ENCODE assay signal across 8 cellular contexts in genomic region chr5:172006378-172007152, GRCh38. TPM values are rescaled to one million over a fixed set of nuclear protein-coding genes. Genes with fewer than 3 reads are reported as not detected.
DNase-seq lines count a peak whose midpoint lies in the region; ATAC-seq and TF ChIP-seq lines count a peak whose summit lies in the region.

Gene FBXW11 (minus strand): TSS chr5:172006638. CDS start chr5:172006502, 136 bp downstream.

- H3K27me3 ChIP-seq in Panc1 (ENCODE audit: control insufficient read depth, insufficient read depth, low read length) (no peaks in the 10 kb centered on the region), esophagus muscularis mucosa (no peaks in the 10 kb centered on the region)

- ATAC-seq in GM21723 (IDR thresholded peaks at IDR 0.05; ENCODE audit: unreplicated experiment) (peak; percentile 86), Panc1 (peak; percentile 93)

- intact Hi-C loops in Panc1 (cut with micrococcal nuclease; ENCODE audit: unreplicated experiment) (loop anchor here (5.0 kb wide), 1 partner anchor 79 kb away; no protein-coding TSS in a partner anchor), esophagus muscularis mucosa (cut with DNase I) (loop anchor here (5.0 kb wide), 1 partner anchor 181 kb away; the partner anchor contains the start of gene STK10)

- in situ Hi-C loops in Panc1 (cut with HindIII; ENCODE audit: low pct_unique_long_range_greater_than_20kb, low sequenced_read_pairs) = no loop called here

- peak; percentile 99 for DNase-seq in DMS53 (lab: John Stamatoyannopoulos, UW)
- DNase-seq in KG1 (lab: John Stamatoyannopoulos, UW) = peak; percentile 99
- peak; percentile 86 for DNase-seq in Panc1 (ENCODE audit: low read depth, low spot score)
- DNase-seq in activated T-cell treated with anti-CD3 and anti-CD28 coated beads, Interleukin-2, amount 50 U/mL, for 48 hours = peak; percentile 93 to 95
- peak; percentile 97 for DNase-seq in esophagus muscularis mucosa (ENCODE audit: extremely low spot score)
- peak; percentile 97 for DNase-seq in myocyte (ENCODE audit: low read depth)
- peak; percentile 88 to 97 for DNase-seq in stimulated activated CD8-positive, alpha-beta memory T cell treated with anti-CD3 and anti-CD28 coated beads, Interleukin-7, amount 100 ng/mL, for 48 hours (ENCODE audit: extremely low read depth in 1 of 2, low read depth in 1 of 2)

- no CpG with 5 or more reads among the region's 77 CpGs for WGBS in esophagus muscularis mucosa

- no peak for TF ChIP-seq EP300 in esophagus muscularis mucosa (IDR thresholded peaks at IDR 0.05)

- CTCF ChIA-PET in Panc1 (lab: Charles Lee) = interaction anchor here (0.6 to 2.9 kb wide), 8 partner anchors 14 to 374 kb away, joined by 3 to 21 read pairs (median 6); partner anchors contain the start of gene STK10

- H3K4me1 ChIP-seq in Panc1 (ENCODE audit: control insufficient read depth, insufficient read depth, low read length) (peaks cover 52% of the 10 kb centered on the region), esophagus muscularis mucosa (peaks cover 45 to 54% (median 47%) of the 10 kb centered on the region in 4 donors)

- peak within 1 kb of the TSS; percentile 99 for H3K27ac ChIP-seq in Panc1 (ENCODE audit: low read length)
- peak within 1 kb of the TSS; percentile 91 to 98 (median 96) for H3K27ac ChIP-seq in esophagus muscularis mucosa (replicated peaks in 1 of 4)

- peak within 1 kb of the TSS; percentile 99 to 100 for H3K4me3 ChIP-seq in Panc1 (ENCODE audit: low read depth in 2 of 2, low read length in 2 of 2)
- H3K4me3 ChIP-seq in esophagus muscularis mucosa = peak within 1 kb of the TSS; percentile 89 to 97 (median 92)

- no TSS peak for BruUV-seq in Panc1 (replicated peaks; lab: Mats Ljungman, UMichigan)

- POLR2A ChIA-PET in Panc1 (lab: Charles Lee) = interaction anchor here (0.6 to 1.5 kb wide), 9 partner anchors 11 to 104 kb away, joined by 3 to 12 read pairs (median 6); no protein-coding TSS in a partner anchor

- H3K9me3 ChIP-seq in Panc1 (ENCODE audit: control insufficient read depth, insufficient read depth, low read depth, low read length) = no peaks in the 10 kb centered on the region
- H3K9me3 ChIP-seq in esophagus muscularis mucosa = no peaks in the 10 kb centered on the region

- TF ChIP-seq CTCF in Panc1 (IDR thresholded peaks at IDR 0.05) (no peak), esophagus muscularis mucosa (IDR thresholded peaks at IDR 0.05) (no peak)

- peaks cover 14% of the 10 kb centered on the region for H3K36me3 ChIP-seq in Panc1 (ENCODE audit: control insufficient read depth, insufficient read depth, low read length)
- no peaks in the 10 kb centered on the region for H3K36me3 ChIP-seq in esophagus muscularis mucosa

- peak; percentile 74 for TF ChIP-seq POLR2A in esophagus muscularis mucosa (IDR thresholded peaks at IDR 0.05; ENCODE audit: low read depth)

RNA-seq across cellular contexts. Expression of gene FBXW11, which starts in this region (rescaled TPM):
- total RNA-seq in Panc1 (2021; ENCODE audit: unreplicated experiment) = 111 TPM
- 49.1 TPM for polyA plus RNA-seq in Panc1 (2012; ENCODE audit: insufficient read length)
- 10 to 100 TPM; 60.8 to 75.6 (median 66.3) TPM for total RNA-seq in esophagus muscularis mucosa
- 102 and 122 TPM in 2 replicates for total RNA-seq in myocyte
- polyA plus RNA-seq in myocyte (2012) = 51.6 TPM

Comparison
In these comparisons a context has a peak if more than half of its experiments do, and no peak if none do; other contexts are left out.
1. Peak in every context shown above with its lines: DNase-seq, ATAC-seq, H3K4me3 ChIP-seq and H3K27ac ChIP-seq.